25 cellular contexts compared by ENCODE assay signal in the genomic region with DNA sequence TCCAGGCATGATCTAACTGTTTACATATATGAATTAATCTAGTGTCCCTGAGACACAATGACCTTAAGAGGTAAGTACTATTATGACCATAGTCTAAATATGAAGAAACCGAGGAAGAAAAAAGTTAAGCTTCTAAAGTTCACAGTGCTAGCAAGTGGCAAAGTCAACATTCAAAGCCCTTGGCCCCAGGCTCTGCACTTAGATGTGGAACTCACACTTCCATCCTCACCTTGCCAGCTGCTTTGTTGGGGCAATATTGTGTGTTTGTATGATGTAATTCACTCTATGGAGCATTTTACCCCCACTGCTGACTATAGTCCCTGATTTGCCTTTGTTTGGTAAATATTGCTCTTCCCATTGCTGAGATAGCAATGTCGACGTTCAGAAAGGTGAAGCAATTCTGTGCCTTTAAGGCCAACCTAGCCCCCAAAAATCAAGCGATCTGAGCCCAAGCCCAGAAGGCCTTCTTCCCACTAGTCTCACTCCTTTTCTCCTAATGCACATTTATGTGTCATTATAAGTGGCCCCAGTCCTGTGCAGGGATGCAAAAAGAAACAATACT.
"Had no signal": no experiment of that assay in that cellular context is flagged by ENCODE, and none has a peak within 500 bp of the region (broad histone marks: within the 10 kb centered on the region; RNA-seq: fewer than 3 reads in every experiment).

No MANE protein-coding gene starts in this region.

- ATAC-seq: left colon; left lung; lower lobe of right lung; naive thymus-derived CD8-positive, alpha-beta T cell; stimulated activated naive B cell treated with anti-CD40 and anti-IgM and Interleukin-4, amounts not matched to agents 10 μg/mL and 1 μg/mL and 100 μg/mL, for 72 hours; stimulated activated naive CD8-positive, alpha-beta T cell treated with anti-CD3 and anti-CD28 coated beads, Interleukin-15, Interleukin-2, amounts not matched to agents 100 U/mL and 50 U/mL, for 24 hours; upper lobe of right lung had no signal

- H3K27ac Mint-ChIP-seq: immature natural killer cell; naive thymus-derived CD8-positive, alpha-beta T cell; progenitor cell of endocrine pancreas; stimulated activated naive B cell treated with anti-CD40 and anti-IgM and Interleukin-4, amounts not matched to agents 10 μg/mL and 1 μg/mL and 100 μg/mL, for 72 hours had no signal

- H3K9me3 Mint-ChIP-seq: immature natural killer cell; naive thymus-derived CD8-positive, alpha-beta T cell; stimulated activated naive B cell treated with anti-CD40 and anti-IgM and Interleukin-4, amounts not matched to agents 10 μg/mL and 1 μg/mL and 100 μg/mL, for 72 hours had no signal

- H3K27me3 Mint-ChIP-seq: naive thymus-derived CD8-positive, alpha-beta T cell had no signal

- H3K36me3 ChIP-seq: left lung, lower lobe of right lung, ovary, right atrium auricular region, right lobe of liver, stomach, thyroid gland, transverse colon, upper lobe of right lung had no signal

- H3K4me1 ChIP-seq: lower lobe of right lung, testis had no signal

- H3K27ac ChIP-seq: left lung, lower lobe of right lung, ovary, right atrium auricular region, right lobe of liver, stomach, testis, thyroid gland, transverse colon, upper lobe of right lung had no signal

- H3K36me3 Mint-ChIP-seq: immature natural killer cell; naive thymus-derived CD8-positive, alpha-beta T cell; stimulated activated naive B cell treated with anti-CD40 and anti-IgM and Interleukin-4, amounts not matched to agents 10 μg/mL and 1 μg/mL and 100 μg/mL, for 72 hours had no signal

- H3K4me1 Mint-ChIP-seq: immature natural killer cell had no signal

- H3K27me3 ChIP-seq: left lung, ovary, right atrium auricular region, right lobe of liver, stomach, testis, thyroid gland, transverse colon, upper lobe of right lung had no signal

- H3K4me3 ChIP-seq: left lung, lower lobe of right lung, ovary, right atrium auricular region, right lobe of liver, smooth muscle cell, stomach, testis, thyroid gland, transverse colon, upper lobe of right lung had no signal

- H3K9me3 ChIP-seq: left lung, lower lobe of right lung, ovary, right atrium auricular region, right lobe of liver, stomach, testis, thyroid gland, transverse colon, upper lobe of right lung had no signal

- H3K4me3 Mint-ChIP-seq: immature natural killer cell; naive thymus-derived CD8-positive, alpha-beta T cell; stimulated activated naive B cell treated with anti-CD40 and anti-IgM and Interleukin-4, amounts not matched to agents 10 μg/mL and 1 μg/mL and 100 μg/mL, for 72 hours had no signal

- H3K4me2 ChIP-seq: smooth muscle cell had no signal

- FAIRE-seq: islet of Langerhans, kidney, urothelium cell line had no signal

- DNase-seq: hypothalamus; immature natural killer cell; kidney; left colon; left lung; lower lobe of right lung; mammary epithelial cell; mesenchymal stem cell; naive thymus-derived CD8-positive, alpha-beta T cell; ovary; right lobe of liver; stimulated activated CD4-positive, alpha-beta T cell treated with anti-CD3 and anti-CD28 coated beads, Interleukin-1b, Interleukin-23, amount 100 ng/mL, for 48 hours; stimulated activated CD4-positive, alpha-beta T cell treated with anti-CD3 and anti-CD28 coated beads, Interleukin-2, amount 100 ng/mL, for 48 hours; stimulated activated naive B cell treated with anti-CD40 and anti-IgM and Interleukin-4, amounts not matched to agents 10 μg/mL and 1 μg/mL and 100 μg/mL, for 72 hours; stimulated activated naive CD8-positive, alpha-beta T cell treated with anti-CD3 and anti-CD28 coated beads, Interleukin-15, Interleukin-2, amounts not matched to agents 100 U/mL and 50 U/mL, for 24 hours; stomach; testis; thyroid gland; transverse colon; upper lobe of right lung had no signal
